Comparison of ENCODE assay signal across 21 cellular contexts in genomic region chr7:112537822-112538221, GRCh38.
"Had no signal": no experiment of that assay in that cellular context is flagged by ENCODE, and none has a peak within 500 bp of the region (broad histone marks: within the 10 kb centered on the region; RNA-seq: fewer than 3 reads in every experiment).

No MANE protein-coding gene starts in this region.

- DNase-seq: activated CD8-positive, alpha-beta memory T cell treated with anti-CD3 and anti-CD28 coated beads for 24 hours; activated CD8-positive, alpha-beta memory T cell treated with anti-CD3 and anti-CD28 coated beads, Interleukin-2, amount 50 U/mL, for 4 hours; activated T-cell treated with anti-CD3 and anti-CD28 coated beads, Interleukin-2, amount 50 U/mL, for 24 hours; aorta; caudate nucleus; effector CD4-positive, alpha-beta T cell; glutamatergic neuron; hippocampal formation; retina; sigmoid colon; stimulated activated CD4-positive, alpha-beta T cell treated with anti-CD3 and anti-CD28 coated beads, Interleukin-15, amount 100 ng/mL, for 24 hours; stomach; transverse colon had no signal

- H3K36me3 ChIP-seq: sigmoid colon, stomach, transverse colon had no signal

- ATAC-seq: activated naive CD4-positive, alpha-beta T cell treated with anti-CD3 and anti-CD28 coated beads, Interleukin-2, amount 50 U/mL, for 72 hours; activated T-helper 17 cell treated with anti-CD3 and anti-CD28 coated beads, Interleukin-2, amount 50 U/mL, for 72 hours; natural killer cell treated with Interleukin-12 subunit alpha and Interleukin-12 subunit beta and Interleukin-15 and Interleukin-18, amount 100 ng/mL, for 72 hours; stimulated activated memory B cell treated with anti-CD40 and anti-IgM and Interleukin-4, amounts not matched to agents 10 μg/mL and 1 μg/mL and 100 μg/mL, for 72 hours; WTC11 had no signal

- H3K4me3 ChIP-seq: sigmoid colon, smooth muscle cell, stomach, transverse colon had no signal

- H3K27ac ChIP-seq: sigmoid colon, stomach, transverse colon had no signal

- FAIRE-seq: frontal cortex, urothelium cell line had no signal

- H3K9me3 ChIP-seq: sigmoid colon, transverse colon had no signal

- H3K4me2 ChIP-seq: smooth muscle cell had no signal

- H3K4me1 ChIP-seq: sigmoid colon, stomach, transverse colon had no signal

- H3K27me3 ChIP-seq: sigmoid colon, stomach, transverse colon had no signal
